ENCODE assay signal across 25 cellular contexts in genomic region chr7:38127216-38128207, GRCh38. TPM values are rescaled to one million over a fixed set of nuclear protein-coding genes. Genes with fewer than 3 reads are reported as not detected.
DNase-seq lines count a peak whose midpoint lies in the region; ATAC-seq and TF ChIP-seq lines count a peak whose summit lies in the region.
"Had no signal": no experiment of that assay in that cellular context is flagged by ENCODE, and none has a peak within 500 bp of the region (broad histone marks: within the 10 kb centered on the region; RNA-seq: fewer than 3 reads in every experiment).

No MANE protein-coding gene starts in this region.

- no peaks in the 10 kb centered on the region for H3K4me1 ChIP-seq in HEK293 (ENCODE audit: control insufficient read depth, insufficient read depth, low read length)
- no peaks in the 10 kb centered on the region for H3K4me1 ChIP-seq in mesendoderm (ENCODE audit: control insufficient read depth, low read depth, low read length)
- H3K4me1 ChIP-seq: BE2C, upper lobe of right lung had no signal

- H3K56ac ChIP-seq in mesendoderm (ENCODE audit: low read length) = no peak overlapping the region

- ATAC-seq in HG03571 (IDR thresholded peaks at IDR 0.05; ENCODE audit: unreplicated experiment) = no peak
- ATAC-seq: esophagus mucosa, left ventricle myocardium superior, PC-3, sciatic nerve, upper lobe of right lung had no signal

- H3K9me3 ChIP-seq in HEK293 (ENCODE audit: control insufficient read depth, insufficient read depth, low read depth, low read length) = no peaks in the 10 kb centered on the region
- H3K9me3 ChIP-seq: BE2C, upper lobe of right lung had no signal

- H2BK120ac ChIP-seq in mesendoderm (ENCODE audit: low read depth, low read length) = no peak overlapping the region

- no peak overlapping the region for H3K4ac ChIP-seq in mesendoderm (ENCODE audit: low read depth, low read length)

- H3K79me2 ChIP-seq in mesendoderm (ENCODE audit: control insufficient read depth, insufficient read depth, low read length) = no peaks in the 10 kb centered on the region

- H3K4me2 ChIP-seq in mesendoderm (ENCODE audit: low read length) = no peak overlapping the region

- H3K79me1 ChIP-seq in mesendoderm (ENCODE audit: low read length) = no peaks in the 10 kb centered on the region

- H3K23ac ChIP-seq in mesendoderm (ENCODE audit: low read length) = no peak overlapping the region

- no peak overlapping the region for H3K9ac ChIP-seq in mesendoderm (ENCODE audit: low read length)

- H3K4me3 ChIP-seq in HEK293 (ENCODE audit: low read depth, low read length) = no peak overlapping the region
- H3K4me3 ChIP-seq in mesendoderm (ENCODE audit: low read length) = no peak overlapping the region
- H3K4me3 ChIP-seq: upper lobe of right lung had no signal

- CTCF ChIA-PET in HEK293 (lab: Yijun Ruan, JAX) = interaction anchor here (0.6 to 0.9 kb wide), 4 partner anchors 19 to 437 kb away, joined by 3 to 4 read pairs (median 4); no protein-coding TSS in a partner anchor

- no peak for TF ChIP-seq CTCF in HEK293 (tag by site-specific recombination; IDR thresholded peaks at IDR 0.05)

- H4K5ac ChIP-seq in mesendoderm (ENCODE audit: low read length) = no peak overlapping the region

- no peak overlapping the region for H2BK5ac ChIP-seq in mesendoderm (ENCODE audit: low read length)

- no peak overlapping the region for H2AK5ac ChIP-seq in mesendoderm (ENCODE audit: low read length)

- DNase-seq in activated CD4-positive, alpha-beta T cell treated with anti-CD3 and anti-CD28 coated beads for 48 hours = peak; percentile 6
- DNase-seq in activated CD4-positive, alpha-beta T cell treated with anti-CD3 and anti-CD28 coated beads for 1 hour = no peak
- DNase-seq in OCI-M2 (lab: John Stamatoyannopoulos, UW; ENCODE audit: unreplicated experiment) (peak; percentile 40), mesendoderm (peak; percentile 31), T-helper 2 cell (no peak), NCI-H2227 (lab: John Stamatoyannopoulos, UW; ENCODE audit: unreplicated experiment) (no peak)
- DNase-seq: activated CD4-positive, alpha-beta T cell treated with anti-CD3 and anti-CD28 coated beads for 4 hours; activated naive CD8-positive, alpha-beta T cell treated with anti-CD3 and anti-CD28 coated beads, Interleukin-2, amount 10 ng/mL, durations not matched to agents 7 days and 5 days; BE2C; COR-L47; foreskin melanocyte; hypothalamus; IMR-90; left ventricle myocardium superior; MM.1S; NCI-H1436; PC-3; SHP77; stimulated activated CD8-positive, alpha-beta memory T cell treated with anti-CD3 and anti-CD28 coated beads, Interleukin-4, amount 100 ng/mL, for 48 hours; SW 1271; upper lobe of right lung had no signal

- H3K27ac ChIP-seq in HEK293 (ENCODE audit: extremely low read depth, low read depth, low read length) = no peak overlapping the region
- H3K27ac ChIP-seq in mesendoderm (ENCODE audit: low read depth, low read length) = no peak overlapping the region
- H3K27ac ChIP-seq: upper lobe of right lung had no signal

- POLR2A ChIA-PET in HEK293 (lab: Yijun Ruan, JAX) = interaction anchor here (0.7 kb wide), 1 partner anchor 53 kb away, joined by 5 read pairs; no protein-coding TSS in a partner anchor

- no peak overlapping the region for H3K18ac ChIP-seq in mesendoderm (ENCODE audit: low read length)

- WGBS in mesendoderm (ENCODE audit: extremely low coverage, insufficient coverage, low lambda C conversion rate) = no CpG with 5 or more reads among the region's 7 CpGs

- H2BK15ac ChIP-seq in mesendoderm (replicated peaks; ENCODE audit: low read depth) = no peak overlapping the region

- H3K36me3 ChIP-seq in HEK293 (ENCODE audit: control insufficient read depth in 2 of 2, insufficient read depth in 1 of 2, low read length in 2 of 2) (no peaks in the 10 kb centered on the region), mesendoderm (ENCODE audit: control insufficient read depth, insufficient read depth, low read length) (no peaks in the 10 kb centered on the region)
- H3K36me3 ChIP-seq: BE2C, upper lobe of right lung had no signal

- H3K27me3 ChIP-seq in mesendoderm (ENCODE audit: insufficient read depth, low read length, poor library complexity) = no peaks in the 10 kb centered on the region
- H3K27me3 ChIP-seq: BE2C, upper lobe of right lung had no signal

- no peak overlapping the region for H4K8ac ChIP-seq in mesendoderm (ENCODE audit: low read depth, low read length)

TF ChIP-seq in HEK293, 187 proteins besides CTCF, POLR2A, EP300 and RAD21:
- no peak for TF ChIP-seq ZNF366 (tag by site-specific recombination; conservative IDR thresholded peaks at IDR 0.05)
- TF ChIP-seq ZBTB17 (tag by site-specific recombination; IDR thresholded peaks at IDR 0.05) = 0 out of 2 replicates have a peak, but pooled peaks have one; percentile 17

RNA-seq across cellular contexts. Expression of gene STARD3NL, which starts 50.5 kb away (rescaled TPM):
- polyA plus RNA-seq in mesendoderm (2013, experiment 1 of 2) = 33.4 TPM
- polyA plus RNA-seq in mesendoderm (2013, experiment 2 of 2) = 35.9 TPM

Comparison
In these comparisons a context has a peak if more than half of its experiments do, and no peak if none do; other contexts are left out.
1. DNase-seq: peak in activated CD4-positive, alpha-beta T cell treated with anti-CD3 and anti-CD28 coated beads for 48 hours (single experiment), OCI-M2 (single experiment) and mesendoderm (single experiment); none in activated CD4-positive, alpha-beta T cell treated with anti-CD3 and anti-CD28 coated beads for 1 hour (single experiment), T-helper 2 cell (0 of 5) and NCI-H2227 (single experiment).